Comparison of ENCODE assay signal across 16 cellular contexts in genomic region chr22:21025266-21025665, GRCh38. TPM values are rescaled to one million over a fixed set of nuclear protein-coding genes. Genes with fewer than 3 reads are reported as not detected.
DNase-seq lines count a peak whose midpoint lies in the region; ATAC-seq, FAIRE-seq and TF ChIP-seq lines count a peak whose summit lies in the region.
"Had no signal": no experiment of that assay in that cellular context is flagged by ENCODE, and none has a peak within 500 bp of the region (broad histone marks: within the 10 kb centered on the region; RNA-seq: fewer than 3 reads in every experiment).

No MANE protein-coding gene starts in this region.

- peaks cover 10% of the 10 kb centered on the region for H3K4me1 ChIP-seq in DND-41 (ENCODE audit: insufficient read depth, low read length)
- H3K4me1 ChIP-seq in Karpas-422 (ENCODE audit: low read length) = no peaks in the 10 kb centered on the region
- H3K4me1 ChIP-seq: tibial nerve had no signal

- intact Hi-C loops in CD14-positive monocyte (cut with micrococcal nuclease) = loop anchor here in 1 of 2 donors (10.0 kb wide), 1 partner anchor 60 kb away; the partner anchor contains the start of gene AIFM3
- intact Hi-C loops in activated CD8-positive, alpha-beta T cell treated with anti-CD3 and anti-CD28 coated beads for 36 hours (cut with micrococcal nuclease) = no loop called here

- no peaks in the 10 kb centered on the region for H3K4me1 Mint-ChIP-seq in CD14-positive monocyte
- peaks cover 12% of the 10 kb centered on the region for H3K4me1 Mint-ChIP-seq in activated CD8-positive, alpha-beta T cell treated with anti-CD3 and anti-CD28 coated beads for 36 hours (ENCODE audit: low read depth)

- H3K9ac ChIP-seq in DND-41 (ENCODE audit: low read depth, low read length) = no peak overlapping the region
- no peak overlapping the region for H3K9ac ChIP-seq in Karpas-422 (ENCODE audit: low read length)

- peak overlapping the region in 2 of 7 donors; percentile 36 to 40 for H3K27ac Mint-ChIP-seq in CD14-positive monocyte
- H3K27ac Mint-ChIP-seq in activated CD8-positive, alpha-beta T cell treated with anti-CD3 and anti-CD28 coated beads for 36 hours = peak overlapping the region; percentile 63

- no peaks in the 10 kb centered on the region for H3K36me3 Mint-ChIP-seq in CD14-positive monocyte
- no peaks in the 10 kb centered on the region for H3K36me3 Mint-ChIP-seq in activated CD8-positive, alpha-beta T cell treated with anti-CD3 and anti-CD28 coated beads for 36 hours (ENCODE audit: low read depth)

- DNase-seq in CD14-positive monocyte (ENCODE audit: low spot score) (peak; percentile 34), DND-41 (peak; percentile 55), epithelial cell of prostate (ENCODE audit: low read depth, low spot score) (no peak), Karpas-422 (no peak), GM03348 (ENCODE audit: low spot score) (no peak), D721Med (ENCODE audit: insufficient read length, low spot score) (no peak)
- peak; percentile 56 for DNase-seq in activated CD8-positive, alpha-beta T cell treated with anti-CD3 and anti-CD28 coated beads for 36 hours
- DNase-seq: amniotic stem cell, DMS153, NCI-H2081 treated with DMSO at 0.1 percent for 48 hours, NCI-H526, WERI-Rb-1 had no signal

- no peak for FAIRE-seq in D721Med (lab: Jason Lieb, UNC)

- no peaks in the 10 kb centered on the region for H3K9me2 ChIP-seq in Karpas-422 (replicated peaks; ENCODE audit: insufficient read depth, low read length)

- H3K36me3 ChIP-seq in DND-41 (ENCODE audit: insufficient read depth, low read length) (no peaks in the 10 kb centered on the region), Karpas-422 (ENCODE audit: insufficient read depth, low read length) (no peaks in the 10 kb centered on the region)
- H3K36me3 ChIP-seq: tibial nerve, WERI-Rb-1 had no signal

- POLR2A ChIA-PET in activated CD8-positive, alpha-beta T cell treated with anti-CD3 and anti-CD28 coated beads for 36 hours (lab: Charles Lee) = no interaction called here

- H3K4me3 ChIP-seq in DND-41 (ENCODE audit: low read depth in 1 of 2, low read length in 2 of 2) (no peak overlapping the region), Karpas-422 (ENCODE audit: low read length) (no peak overlapping the region)
- H3K4me3 ChIP-seq: tibial nerve had no signal

- CTCF ChIA-PET in activated CD8-positive, alpha-beta T cell treated with anti-CD3 and anti-CD28 coated beads for 36 hours (lab: Charles Lee) = no interaction called here

- no peak overlapping the region for H3K4me3 Mint-ChIP-seq in CD14-positive monocyte
- no peak overlapping the region for H3K4me3 Mint-ChIP-seq in activated CD8-positive, alpha-beta T cell treated with anti-CD3 and anti-CD28 coated beads for 36 hours

- 0 out of 2 replicates have a peak overlapping the region, but pooled peaks have one; percentile 17 for H2AFZ ChIP-seq in DND-41 (ENCODE audit: low read depth, low read length)
- no peak overlapping the region for H2AFZ ChIP-seq in Karpas-422 (ENCODE audit: low read length)

- H3K27me3 ChIP-seq in DND-41 (ENCODE audit: insufficient read depth, low read length, poor library complexity) = no peaks in the 10 kb centered on the region
- no peaks in the 10 kb centered on the region for H3K27me3 ChIP-seq in Karpas-422 (ENCODE audit: low read length)

- peaks cover 7 to 10% (median 8%) of the 10 kb centered on the region in 3 donors for H3K27me3 Mint-ChIP-seq in CD14-positive monocyte (ENCODE audit: low read depth in 3 of 3)
- H3K27me3 Mint-ChIP-seq in activated CD8-positive, alpha-beta T cell treated with anti-CD3 and anti-CD28 coated beads for 36 hours = peaks cover 2% of the 10 kb centered on the region

- H4K20me1 ChIP-seq in DND-41 (ENCODE audit: insufficient read depth, low read length) (no peaks in the 10 kb centered on the region), Karpas-422 (ENCODE audit: insufficient read depth, low read depth, low read length) (no peaks in the 10 kb centered on the region)

- TF ChIP-seq CTCF in CD14-positive monocyte (IDR thresholded peaks at IDR 0.05) = no peak
- no peak for TF ChIP-seq CTCF in DND-41 (IDR thresholded peaks at IDR 0.05; ENCODE audit: borderline replicate concordance, extremely low read depth, low read length, poor library complexity, severe bottlenecking)
- TF ChIP-seq CTCF in activated CD8-positive, alpha-beta T cell treated with anti-CD3 and anti-CD28 coated beads for 36 hours (IDR thresholded peaks at IDR 0.05) = no peak
- no peak for TF ChIP-seq CTCF in D721Med (IDR thresholded peaks at IDR 0.05; ENCODE audit: insufficient read depth, missing control alignments)

- H3K4me2 ChIP-seq in DND-41 (ENCODE audit: insufficient read depth, low read length) (no peak overlapping the region), Karpas-422 (ENCODE audit: low read depth, low read length, poor library complexity, severe bottlenecking) (no peak overlapping the region)

- peak; percentile 79 for ATAC-seq in DND-41 (ENCODE audit: insufficient read depth, low read depth)
- peak; percentile 73 for ATAC-seq in activated CD8-positive, alpha-beta T cell treated with anti-CD3 and anti-CD28 coated beads for 36 hours
- no peak for ATAC-seq in GM19397 (IDR thresholded peaks at IDR 0.05; ENCODE audit: unreplicated experiment)

- no peaks in the 10 kb centered on the region for H3K79me2 ChIP-seq in DND-41 (ENCODE audit: insufficient read depth, low read length)
- no peaks in the 10 kb centered on the region for H3K79me2 ChIP-seq in Karpas-422 (ENCODE audit: low read length)

- H3K27ac ChIP-seq in DND-41 (ENCODE audit: low read length) = no peak overlapping the region
- peak overlapping the region; percentile 74 for H3K27ac ChIP-seq in epithelial cell of prostate
- no peak overlapping the region for H3K27ac ChIP-seq in Karpas-422 (ENCODE audit: low read length)
- H3K27ac ChIP-seq: tibial nerve, WERI-Rb-1 had no signal

- no peaks in the 10 kb centered on the region for H3K9me3 Mint-ChIP-seq in CD14-positive monocyte
- H3K9me3 Mint-ChIP-seq in activated CD8-positive, alpha-beta T cell treated with anti-CD3 and anti-CD28 coated beads for 36 hours = no peaks in the 10 kb centered on the region

- H3K9me3 ChIP-seq in DND-41 (ENCODE audit: insufficient read depth, low read length, severe bottlenecking) (no peaks in the 10 kb centered on the region), Karpas-422 (ENCODE audit: low read length) (no peaks in the 10 kb centered on the region)
- H3K9me3 ChIP-seq: tibial nerve had no signal

RNA-seq across cellular contexts. Expression of gene SLC7A4, which starts 7.1 kb away (rescaled TPM):
- polyA plus RNA-seq in CD14-positive monocyte = not detected
- total RNA-seq in activated CD8-positive, alpha-beta T cell treated with anti-CD3 and anti-CD28 coated beads for 36 hours = not detected
- total RNA-seq in Karpas-422 (2014; rRNA removed; shearing (Covaris generic); ENCODE audit: low replicate concordance) = not detected in 2 replicates

RNA-seq across cellular contexts. Expression of gene P2RX6, which starts 10.3 kb away (rescaled TPM):
- polyA plus RNA-seq in CD14-positive monocyte = not detected
- total RNA-seq in activated CD8-positive, alpha-beta T cell treated with anti-CD3 and anti-CD28 coated beads for 36 hours = under 1 TPM; 0.22 to 0.25 TPM
- 1.6 and 2.0 TPM in 2 replicates for total RNA-seq in Karpas-422 (2014; rRNA removed; shearing (Covaris generic); ENCODE audit: low replicate concordance)

RNA-seq across cellular contexts. Expression of gene LRRC74B, which starts 20.5 kb away (rescaled TPM):
- not detected for polyA plus RNA-seq in CD14-positive monocyte
- total RNA-seq in activated CD8-positive, alpha-beta T cell treated with anti-CD3 and anti-CD28 coated beads for 36 hours = not detected
- total RNA-seq in Karpas-422 (2014; rRNA removed; shearing (Covaris generic); ENCODE audit: low replicate concordance) = not detected in 2 replicates
- total RNA-seq: chondrocyte, lower leg skin had no signal

RNA-seq across cellular contexts. Expression of gene THAP7, which starts 23.3 kb away (rescaled TPM):
- 10 to 100 TPM; 18.4 to 22.9 TPM for polyA plus RNA-seq in CD14-positive monocyte
- 10 to 100 TPM; 23.7 to 23.8 TPM for total RNA-seq in activated CD8-positive, alpha-beta T cell treated with anti-CD3 and anti-CD28 coated beads for 36 hours
- total RNA-seq in Karpas-422 (2014; rRNA removed; shearing (Covaris generic); ENCODE audit: low replicate concordance) = 33.7 and 43.9 TPM in 2 replicates

RNA-seq across cellular contexts. Expression of gene LZTR1, which starts 43.2 kb away (rescaled TPM):
- polyA plus RNA-seq in CD14-positive monocyte = 10 to 100 TPM in 1 of 2 donors, 1 to 10 TPM in 1; 7.1 to 11.5 TPM
- 10 to 100 TPM; 29.1 to 34.5 TPM for total RNA-seq in activated CD8-positive, alpha-beta T cell treated with anti-CD3 and anti-CD28 coated beads for 36 hours
- 22.4 and 48.8 TPM in 2 replicates for total RNA-seq in Karpas-422 (2014; rRNA removed; shearing (Covaris generic); ENCODE audit: low replicate concordance)

Comparison
In these comparisons a context has a peak if more than half of its experiments do, and no peak if none do; other contexts are left out.
1. DNase-seq: peak in CD14-positive monocyte (single experiment), DND-41 (single experiment) and activated CD8-positive, alpha-beta T cell treated with anti-CD3 and anti-CD28 coated beads for 36 hours (single experiment); none in epithelial cell of prostate (single experiment), Karpas-422 (single experiment), GM03348 (single experiment) and D721Med (single experiment).